Comparison of ENCODE assay signal across 25 cellular contexts in the genomic region with DNA sequence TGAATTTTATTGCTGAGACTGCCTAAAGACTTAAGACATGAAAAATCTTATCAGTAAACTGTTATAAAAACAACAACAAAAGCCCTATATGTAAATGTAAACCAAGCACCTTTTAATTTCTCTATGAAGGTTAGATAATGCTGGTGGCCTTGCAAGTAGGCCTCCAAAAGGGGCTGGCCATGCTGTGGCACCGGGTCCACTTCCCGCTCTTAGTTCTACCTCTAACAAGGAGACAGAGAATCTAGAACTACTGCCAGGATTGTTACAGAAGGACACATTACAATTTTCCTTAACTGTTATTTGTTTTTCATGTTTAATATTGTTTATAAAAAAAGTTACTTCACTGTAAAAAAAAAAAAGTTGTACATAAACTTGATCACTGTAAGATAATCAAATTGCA.
"Had no signal": no experiment of that assay in that cellular context is flagged by ENCODE, and none has a peak within 500 bp of the region (broad histone marks: within the 10 kb centered on the region; RNA-seq: fewer than 3 reads in every experiment).

No MANE protein-coding gene starts in this region.

- H3K79me2 ChIP-seq: hepatocyte had no signal

- H3K4me2 ChIP-seq: hepatocyte had no signal

- H3K9me3 Mint-ChIP-seq: activated naive CD4-positive, alpha-beta T cell treated with anti-CD3 and anti-CD28 coated beads, Interleukin-2, amount 10 ng/mL, durations not matched to agents 7 days and 5 days; dendritic cell treated with granulocyte-macrophage colony-stimulating factor and Interleukin-4, amounts not matched to agents 40 ng/mL and 50 ng/mL, for 4 days; immature natural killer cell; mesothelial cell of epicardium; natural killer cell; stimulated activated naive CD8-positive, alpha-beta T cell treated with anti-CD3 and anti-CD28 coated beads, Interleukin-15, Interleukin-2, amounts not matched to agents 100 ng/mL and 50 ng/mL, for 24 hours; WTC11 had no signal

- H3K4me3 Mint-ChIP-seq: activated naive CD4-positive, alpha-beta T cell treated with anti-CD3 and anti-CD28 coated beads, Interleukin-2, amount 10 ng/mL, durations not matched to agents 7 days and 5 days; dendritic cell treated with granulocyte-macrophage colony-stimulating factor and Interleukin-4, amounts not matched to agents 40 ng/mL and 50 ng/mL, for 4 days; immature natural killer cell; mesothelial cell of epicardium; natural killer cell; stimulated activated naive CD8-positive, alpha-beta T cell treated with anti-CD3 and anti-CD28 coated beads, Interleukin-15, Interleukin-2, amounts not matched to agents 100 ng/mL and 50 ng/mL, for 24 hours; WTC11 had no signal

- H3K27ac ChIP-seq: foreskin keratinocyte, hepatocyte, tibial artery had no signal

- H3K4me1 Mint-ChIP-seq: activated naive CD4-positive, alpha-beta T cell treated with anti-CD3 and anti-CD28 coated beads, Interleukin-2, amount 10 ng/mL, durations not matched to agents 7 days and 5 days had no signal

- H3K4me1 ChIP-seq: foreskin keratinocyte had no signal

- H3K4me3 ChIP-seq: body of pancreas, hepatocyte, lung, tibial artery had no signal

- H3K27me3 Mint-ChIP-seq: activated naive CD4-positive, alpha-beta T cell treated with anti-CD3 and anti-CD28 coated beads, Interleukin-2, amount 10 ng/mL, durations not matched to agents 7 days and 5 days; dendritic cell treated with granulocyte-macrophage colony-stimulating factor and Interleukin-4, amounts not matched to agents 40 ng/mL and 50 ng/mL, for 4 days; progenitor cell of endocrine pancreas; stimulated activated naive CD8-positive, alpha-beta T cell treated with anti-CD3 and anti-CD28 coated beads, Interleukin-15, Interleukin-2, amounts not matched to agents 100 ng/mL and 50 ng/mL, for 24 hours had no signal

- H3K27me3 ChIP-seq: body of pancreas, foreskin keratinocyte, hepatocyte, tibial artery had no signal

- ATAC-seq: body of pancreas, foreskin keratinocyte, left lobe of liver, natural killer cell, WTC11 had no signal

- H3K27ac Mint-ChIP-seq: activated naive CD4-positive, alpha-beta T cell treated with anti-CD3 and anti-CD28 coated beads, Interleukin-2, amount 10 ng/mL, durations not matched to agents 7 days and 5 days; dendritic cell treated with granulocyte-macrophage colony-stimulating factor and Interleukin-4, amounts not matched to agents 40 ng/mL and 50 ng/mL, for 4 days; mesothelial cell of epicardium; natural killer cell; progenitor cell of endocrine pancreas had no signal

- DNase-seq: activated CD4-positive, alpha-beta T cell treated with anti-CD3 and anti-CD28 coated beads for 48 hours; activated effector memory CD4-positive, alpha-beta T cell treated with anti-CD3 and anti-CD28 coated beads, Interleukin-2, amount 50 U/mL, for 16 hours; activated naive CD4-positive, alpha-beta T cell treated with anti-CD3 and anti-CD28 coated beads, Interleukin-2, amount 10 ng/mL, durations not matched to agents 7 days and 5 days; activated T-cell treated with anti-CD3 and anti-CD28 coated beads, Interleukin-2, amount 50 U/mL, for 48 hours; anterior cingulate cortex; body of pancreas; caudate nucleus; effector CD4-positive, alpha-beta T cell; erythroblast; foreskin keratinocyte; immature natural killer cell; natural killer cell; retina; stimulated activated CD4-positive, alpha-beta T cell treated with anti-CD3 and anti-CD28 coated beads, Interleukin-4, amount 100 ng/mL, for 24 hours; T-helper 1 cell; T-helper 9 cell; tibial artery had no signal

- H3K9me3 ChIP-seq: body of pancreas, tibial artery had no signal
